ENCODE assay signal across 1 cellular context in genomic region chr6:156807795-156808194, GRCh38.
TF ChIP-seq lines count a peak whose summit lies in the region.

No MANE protein-coding gene starts in this region.

TF ChIP-seq in GM23338, 12 proteins besides CTCF, POLR2A, EP300 and RAD21 (continued from another document):
- TF ChIP-seq JUNB (IDR thresholded peaks at IDR 0.05; ENCODE audit: unreplicated experiment) (no peak), ETS1 (IDR thresholded peaks at IDR 0.05) (no peak), EZH2 (IDR thresholded peaks at IDR 0.05; ENCODE audit: low read depth, unreplicated experiment) (no peak), NANOG (IDR thresholded peaks at IDR 0.05; ENCODE audit: borderline replicate concordance) (no peak), ZNF114 (CRISPR knock-in tag; IDR thresholded peaks at IDR 0.05) (no peak), ZNF331 (CRISPR knock-in tag; IDR thresholded peaks at IDR 0.05; ENCODE audit: low read depth) (no peak), STAT1 (IDR thresholded peaks at IDR 0.05; ENCODE audit: unreplicated experiment) (no peak)
